15 cellular contexts compared by ENCODE assay signal in genomic region chr1:91891486-91891885, GRCh38. TPM values are rescaled to one million over a fixed set of nuclear protein-coding genes. Genes with fewer than 3 reads are reported as not detected.
DNase-seq lines count a peak whose midpoint lies in the region; ATAC-seq and TF ChIP-seq lines count a peak whose summit lies in the region.
"Had no signal": no experiment of that assay in that cellular context is flagged by ENCODE, and none has a peak within 500 bp of the region (broad histone marks: within the 10 kb centered on the region; RNA-seq: fewer than 3 reads in every experiment).

No MANE protein-coding gene starts in this region.

- H3K4me3 Mint-ChIP-seq in MCF 10A (ENCODE audit: unreplicated experiment): no peak overlapping the region
- H3K4me3 Mint-ChIP-seq in type B pancreatic cell: peak overlapping the region; percentile 13
- no peak overlapping the region for H3K4me3 Mint-ChIP-seq in activated CD8-positive, alpha-beta T cell treated with anti-CD3 and anti-CD28 coated beads, Interleukin-2, amount 10 ng/mL, durations not matched to agents 7 days and 5 days
- H3K4me3 Mint-ChIP-seq: activated CD4-positive, alpha-beta T cell treated with anti-CD3 and anti-CD28 coated beads for 36 hours had no signal

- CTCF ChIA-PET in MCF 10A (lab: Yijun Ruan, JAX): interaction anchor here (0.6 to 3.0 kb wide), 5 partner anchors 10 to 379 kb away, joined by 3 to 15 read pairs (median 4); no protein-coding TSS in a partner anchor
- CTCF ChIA-PET in mammary epithelial cell (lab: Charles Lee; ENCODE audit: low non-redundant PET): no interaction called here
- CTCF ChIA-PET in activated CD8-positive, alpha-beta T cell treated with anti-CD3 and anti-CD28 coated beads, Interleukin-2, amount 10 ng/mL, durations not matched to agents 7 days and 5 days (lab: Charles Lee): interaction anchor here (1.9 kb wide), 1 partner anchor 378 kb away, joined by 3 read pairs; no protein-coding TSS in a partner anchor

- H3K79me2 ChIP-seq in mammary epithelial cell (ENCODE audit: insufficient read depth, low read length): no peaks in the 10 kb centered on the region

- in situ Hi-C loops in mammary epithelial cell (cut with MboI; ENCODE audit: low sequenced_read_pairs in 2 of 2): no loop called here

- no peaks in the 10 kb centered on the region for H4K20me1 ChIP-seq in mammary epithelial cell (ENCODE audit: insufficient read depth, low read length)

- no peak for TF ChIP-seq POLR2A in breast epithelium (IDR thresholded peaks at IDR 0.05)

- H2AFZ ChIP-seq in mammary epithelial cell (ENCODE audit: low read depth, low read length): no peak overlapping the region

- 17% methylated on average over 3 of the region's 3 CpGs for WGBS in mammary epithelial cell (ENCODE audit: low coverage, missing lambda C conversion rate)
- 35% methylated on average over 3 of the region's 3 CpGs for WGBS in right cardiac atrium

- ATAC-seq in right cardiac atrium (peak; percentile 57 to 79), HG03135 (IDR thresholded peaks at IDR 0.05; ENCODE audit: unreplicated experiment) (no peak)
- ATAC-seq in activated CD8-positive, alpha-beta T cell treated with anti-CD3 and anti-CD28 coated beads, Interleukin-2, amount 10 ng/mL, durations not matched to agents 7 days and 5 days: no peak
- ATAC-seq: activated CD4-positive, alpha-beta T cell treated with anti-CD3 and anti-CD28 coated beads for 36 hours had no signal

- POLR2A ChIA-PET in MCF 10A (lab: Yijun Ruan, JAX): interaction anchor here (0.6 to 5.0 kb wide), 17 partner anchors 9 to 1895 kb away, joined by 3 to 55 read pairs (median 3); no protein-coding TSS in a partner anchor
- POLR2A ChIA-PET in activated CD8-positive, alpha-beta T cell treated with anti-CD3 and anti-CD28 coated beads, Interleukin-2, amount 10 ng/mL, durations not matched to agents 7 days and 5 days (lab: Charles Lee): interaction anchor here (0.7 kb wide), 1 partner anchor 377 kb away, joined by 6 read pairs; no protein-coding TSS in a partner anchor

- H3K4me3 ChIP-seq in mammary epithelial cell (replicated peaks in 1 of 3; ENCODE audit: insufficient read depth in 1 of 3, low read depth in 2 of 3, low read length in 3 of 3) (no peak overlapping the region), breast epithelium (no peak overlapping the region), right cardiac atrium (ENCODE audit: low read length) (no peak overlapping the region)
- H3K4me3 ChIP-seq: colonic mucosa, tibial artery had no signal

- H3K27me3 Mint-ChIP-seq in MCF 10A (ENCODE audit: insufficient read depth, unreplicated experiment): no peaks in the 10 kb centered on the region
- H3K27me3 Mint-ChIP-seq in type B pancreatic cell: peaks cover 16% of the 10 kb centered on the region
- peaks cover 34% of the 10 kb centered on the region for H3K27me3 Mint-ChIP-seq in activated CD8-positive, alpha-beta T cell treated with anti-CD3 and anti-CD28 coated beads, Interleukin-2, amount 10 ng/mL, durations not matched to agents 7 days and 5 days (ENCODE audit: low read depth)

- no peak overlapping the region for H3K9ac ChIP-seq in mammary epithelial cell (ENCODE audit: insufficient read depth, low read length)

- peak overlapping the region; percentile 25 for H3K27ac Mint-ChIP-seq in MCF 10A (ENCODE audit: low read depth, unreplicated experiment)
- H3K27ac Mint-ChIP-seq in type B pancreatic cell: no peak overlapping the region
- no peak overlapping the region for H3K27ac Mint-ChIP-seq in activated CD8-positive, alpha-beta T cell treated with anti-CD3 and anti-CD28 coated beads, Interleukin-2, amount 10 ng/mL, durations not matched to agents 7 days and 5 days
- H3K27ac Mint-ChIP-seq: activated CD4-positive, alpha-beta T cell treated with anti-CD3 and anti-CD28 coated beads for 36 hours had no signal

- DNase-seq in MCF 10A (ENCODE audit: unreplicated experiment) (peak; percentile 52), mammary epithelial cell (no peak), breast epithelium (ENCODE audit: low spot score in 2 of 2) (no peak), right cardiac atrium (no peak), type B pancreatic cell (ENCODE audit: extremely low spot score, unreplicated experiment) (no peak)
- no peak for DNase-seq in stimulated activated naive CD4-positive, alpha-beta T cell (lab: John Stamatoyannopoulos, UW)
- no peak for DNase-seq in activated CD8-positive, alpha-beta T cell treated with anti-CD3 and anti-CD28 coated beads, Interleukin-2, amount 10 ng/mL, durations not matched to agents 7 days and 5 days
- DNase-seq: activated CD4-positive, alpha-beta T cell treated with anti-CD3 and anti-CD28 coated beads for 36 hours; activated gamma-delta T cell; colonic mucosa; NCI-H146; NCI-H82; tibial artery had no signal

- BruUV-seq in MCF 10A (replicated peaks; lab: Mats Ljungman, UMichigan) (no TSS peak), mammary epithelial cell (replicated peaks; lab: Mats Ljungman, UMichigan) (no TSS peak)

- H3K36me3 Mint-ChIP-seq in MCF 10A (ENCODE audit: insufficient read depth, unreplicated experiment) (no peaks in the 10 kb centered on the region), type B pancreatic cell (peaks cover 6% of the 10 kb centered on the region)
- peaks cover 3% of the 10 kb centered on the region for H3K36me3 Mint-ChIP-seq in activated CD8-positive, alpha-beta T cell treated with anti-CD3 and anti-CD28 coated beads, Interleukin-2, amount 10 ng/mL, durations not matched to agents 7 days and 5 days (ENCODE audit: low read depth)

- no peaks in the 10 kb centered on the region for H3K36me3 ChIP-seq in mammary epithelial cell (ENCODE audit: insufficient read depth, low read length)
- H3K36me3 ChIP-seq in breast epithelium: no peaks in the 10 kb centered on the region
- H3K36me3 ChIP-seq: colonic mucosa, tibial artery had no signal

- peaks cover 12% of the 10 kb centered on the region for H3K4me1 Mint-ChIP-seq in MCF 10A (ENCODE audit: insufficient read depth, unreplicated experiment)
- H3K4me1 Mint-ChIP-seq in type B pancreatic cell (ENCODE audit: unreplicated experiment): peaks cover 23% of the 10 kb centered on the region
- peaks cover 29% of the 10 kb centered on the region for H3K4me1 Mint-ChIP-seq in activated CD8-positive, alpha-beta T cell treated with anti-CD3 and anti-CD28 coated beads, Interleukin-2, amount 10 ng/mL, durations not matched to agents 7 days and 5 days (ENCODE audit: low read depth)

- dilution Hi-C loops in mammary epithelial cell (cut with HindIII; ENCODE audit: low sequenced_read_pairs): no loop called here

- H3K27ac ChIP-seq in mammary epithelial cell (ENCODE audit: insufficient read depth, low read depth, low read length) (no peak overlapping the region), breast epithelium (peak overlapping the region; percentile 21 to 61), right cardiac atrium (ENCODE audit: low read length) (no peak overlapping the region)
- H3K27ac ChIP-seq: colonic mucosa, tibial artery had no signal

- no peak overlapping the region for H3K4me2 ChIP-seq in mammary epithelial cell (ENCODE audit: insufficient read depth, low read depth, low read length)

- H3K4me1 ChIP-seq in mammary epithelial cell (ENCODE audit: insufficient read depth, low read length) (peaks cover 3% of the 10 kb centered on the region), breast epithelium (no peaks in the 10 kb centered on the region), right cardiac atrium (ENCODE audit: control insufficient read depth, insufficient read depth, low read length) (peaks cover 5% of the 10 kb centered on the region)
- H3K4me1 ChIP-seq: colonic mucosa had no signal

- no peaks in the 10 kb centered on the region for H3K9me3 Mint-ChIP-seq in MCF 10A (ENCODE audit: unreplicated experiment)
- H3K9me3 Mint-ChIP-seq in type B pancreatic cell: peaks cover 11% of the 10 kb centered on the region
- H3K9me3 Mint-ChIP-seq in activated CD8-positive, alpha-beta T cell treated with anti-CD3 and anti-CD28 coated beads, Interleukin-2, amount 10 ng/mL, durations not matched to agents 7 days and 5 days (ENCODE audit: insufficient read depth): no peaks in the 10 kb centered on the region

- H3K27me3 ChIP-seq in mammary epithelial cell (ENCODE audit: insufficient read depth, low read length) (peaks cover 3% of the 10 kb centered on the region), breast epithelium (no peaks in the 10 kb centered on the region), right cardiac atrium (ENCODE audit: control insufficient read depth, insufficient read depth) (no peaks in the 10 kb centered on the region)
- H3K27me3 ChIP-seq: colonic mucosa, tibial artery had no signal

- intact Hi-C loops in MCF 10A (cut with micrococcal nuclease) (no loop called here), mammary epithelial cell (cut with micrococcal nuclease) (no loop called here), breast epithelium (cut with DNase I; ENCODE audit: low total_unique reads) (no loop called here), right cardiac atrium (cut with DNase I) (no loop called here)

- TF ChIP-seq CTCF in MCF 10A (IDR thresholded peaks at IDR 0.05; ENCODE audit: unreplicated experiment) (no peak), mammary epithelial cell (conservative IDR thresholded peaks at IDR 0.05 in 1 of 2, IDR thresholded peaks at IDR 0.05 in 1 of 2; ENCODE audit: extremely low read depth in 1 of 2, insufficient read depth in 1 of 2, low read depth in 1 of 2, low read length in 2 of 2) (no peak), breast epithelium (IDR thresholded peaks at IDR 0.05) (no peak), type B pancreatic cell (conservative IDR thresholded peaks at IDR 0.05) (no peak)

- H3K9me3 ChIP-seq in mammary epithelial cell (replicated peaks; ENCODE audit: insufficient read depth, low read length): no peaks in the 10 kb centered on the region
- no peaks in the 10 kb centered on the region for H3K9me3 ChIP-seq in breast epithelium
- H3K9me3 ChIP-seq in right cardiac atrium (ENCODE audit: control insufficient read depth, low read length): no peaks in the 10 kb centered on the region
- H3K9me3 ChIP-seq: colonic mucosa, tibial artery had no signal

RNA-seq across cellular contexts. Expression of gene TGFBR3, which starts 5.5 kb away (rescaled TPM):
- 7.0 and 12.0 TPM in 2 replicates for total RNA-seq in MCF 10A (2022)
- under 1 TPM; 0.61 to 0.67 TPM for total RNA-seq in mammary epithelial cell
- polyA plus RNA-seq in mammary epithelial cell: 0.09 TPM
- polyA minus RNA-seq in mammary epithelial cell: 0.05 TPM
- 100 to 1,000 TPM; 127 to 287 (median 167) TPM for total RNA-seq in breast epithelium
- 10 to 100 TPM; 36.4 to 52.4 (median 39.2) TPM for total RNA-seq in right cardiac atrium
- polyA plus RNA-seq in right cardiac atrium: 14.5 TPM
- total RNA-seq in type B pancreatic cell (ENCODE audit: low replicate concordance): 22.2 and 33.5 TPM in 2 replicates
- total RNA-seq in activated CD8-positive, alpha-beta T cell treated with anti-CD3 and anti-CD28 coated beads, Interleukin-2, amount 10 ng/mL, durations not matched to agents 7 days and 5 days: 1 to 10 TPM; 3.7 to 4.0 TPM

RNA-seq across cellular contexts. Expression of gene BRDT, which starts 57.7 kb away (rescaled TPM):
- total RNA-seq in MCF 10A (2022): not detected in 2 replicates
- not detected for total RNA-seq in mammary epithelial cell
- not detected for polyA plus RNA-seq in mammary epithelial cell
- not detected for polyA minus RNA-seq in mammary epithelial cell
- under 1 TPM in 1 of 3 donors, not detected in 2; 0.29 TPM for total RNA-seq in breast epithelium
- total RNA-seq in right cardiac atrium: not detected
- not detected for polyA plus RNA-seq in right cardiac atrium
- total RNA-seq in type B pancreatic cell (ENCODE audit: low replicate concordance): not detected in 2 replicates
- total RNA-seq in activated CD8-positive, alpha-beta T cell treated with anti-CD3 and anti-CD28 coated beads, Interleukin-2, amount 10 ng/mL, durations not matched to agents 7 days and 5 days: not detected
- total RNA-seq: activated CD4-positive, alpha-beta T cell treated with anti-CD3 and anti-CD28 coated beads for 36 hours; colonic mucosa; pulmonary artery endothelial cell had no signal

Comparison
In these comparisons a context has a peak if more than half of its experiments do, and no peak if none do; other contexts are left out.
1. H3K27ac ChIP-seq: peak in breast epithelium (2 of 2); none in mammary epithelial cell (single experiment) and right cardiac atrium (single experiment).
2. ATAC-seq: peak in right cardiac atrium (2 of 2); none in HG03135 (single experiment) and activated CD8-positive, alpha-beta T cell treated with anti-CD3 and anti-CD28 coated beads, Interleukin-2, amount 10 ng/mL, durations not matched to agents 7 days and 5 days (single experiment).